9 cellular contexts compared by ENCODE assay signal in the genomic region with DNA sequence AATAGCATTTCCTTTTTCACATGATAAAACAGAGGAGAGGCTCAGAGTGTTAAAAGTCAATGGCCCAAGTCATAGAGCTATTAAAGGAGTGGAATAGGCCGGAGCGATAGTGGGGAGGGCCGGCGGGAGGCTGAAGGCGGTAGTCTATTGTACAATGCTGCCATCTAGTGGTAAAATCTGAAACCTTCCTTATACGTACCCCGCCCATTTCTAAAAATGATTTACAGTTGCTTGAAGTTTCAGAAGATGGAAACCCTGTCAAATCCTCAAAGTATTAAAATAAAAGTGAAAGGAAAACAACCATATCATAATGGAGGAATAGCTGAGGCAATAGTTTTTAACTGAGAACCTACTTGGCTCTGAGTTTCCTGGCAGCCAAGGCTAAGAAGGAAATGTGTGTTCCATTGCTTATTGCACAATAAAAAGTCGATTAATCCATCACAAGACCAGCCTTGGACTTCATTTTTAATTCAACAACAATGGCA.
A peak's percentile ranks its signal among the peaks of the same experiment; 100 is the strongest.
DNase-seq lines count a peak whose midpoint lies in the region; ATAC-seq and TF ChIP-seq lines count a peak whose summit lies in the region.
"Had no signal": no experiment of that assay in that cellular context is flagged by ENCODE, and none has a peak within 500 bp of the region (broad histone marks: within the 10 kb centered on the region; RNA-seq: fewer than 3 reads in every experiment).

No MANE protein-coding gene starts in this region.

- intact Hi-C loops in colonic mucosa (cut with DNase I) (loop anchor here (2.0 to 5.0 kb wide), 2 partner anchors 110 to 163 kb away; no protein-coding TSS in a partner anchor), lower lobe of right lung (cut with DNase I) (loop anchor here (5.0 to 10.0 kb wide), 2 partner anchors 163 to 270 kb away; no protein-coding TSS in a partner anchor)

- H3K36me3 ChIP-seq in colonic mucosa: no peaks in the 10 kb centered on the region
- H3K36me3 ChIP-seq in lower lobe of right lung: no peaks in the 10 kb centered on the region
- H3K36me3 ChIP-seq in tibial nerve: no peaks in the 10 kb centered on the region

- TF ChIP-seq POLR2A in GM18505 (IDR thresholded peaks at IDR 0.05; ENCODE audit: borderline replicate concordance, extremely low read depth, insufficient read depth, insufficient read length): no peak
- no peak for TF ChIP-seq POLR2A in tibial nerve (IDR thresholded peaks at IDR 0.05)

- H3K4me1 ChIP-seq in colonic mucosa: peaks cover 5% of the 10 kb centered on the region
- H3K4me1 ChIP-seq in lower lobe of right lung: peaks cover 13% of the 10 kb centered on the region
- peaks cover 0 to 16% (median 3%) of the 10 kb centered on the region in 4 donors for H3K4me1 ChIP-seq in tibial nerve

- no peak overlapping the region for H3K4me3 ChIP-seq in colonic mucosa
- no peak overlapping the region for H3K4me3 ChIP-seq in lower lobe of right lung
- no peak overlapping the region for H3K4me3 ChIP-seq in tibial nerve
- H3K4me3 ChIP-seq: skin epidermis had no signal

- H3K27me3 ChIP-seq in colonic mucosa: peaks cover 6% of the 10 kb centered on the region
- H3K27me3 ChIP-seq in lower lobe of right lung (ENCODE audit: low read depth): peaks cover 23% of the 10 kb centered on the region
- peaks cover 0 to 16% of the 10 kb centered on the region in 2 donors for H3K27me3 ChIP-seq in tibial nerve

- DNase-seq in NAMALWA (ENCODE audit: low spot score): peak; percentile 69
- peak; percentile 64 for DNase-seq in SW480 (ENCODE audit: low spot score)
- peak; percentile 45 for DNase-seq in colonic mucosa
- peak; percentile 60 for DNase-seq in lower lobe of right lung
- peak in 1 of 2 donors; percentile 50 for DNase-seq in tibial nerve (ENCODE audit: low spot score in 2 of 2)

- peak; percentile 52 for ATAC-seq in GM18505 (IDR thresholded peaks at IDR 0.05; ENCODE audit: unreplicated experiment)
- peak; percentile 68 for ATAC-seq in HG02759 (IDR thresholded peaks at IDR 0.05; ENCODE audit: unreplicated experiment)
- peak; percentile 87 to 88 for ATAC-seq in lower lobe of right lung

- TF ChIP-seq EP300 in tibial nerve (IDR thresholded peaks at IDR 0.05): no peak

- TF ChIP-seq CTCF in C4-2B (conservative IDR thresholded peaks at IDR 0.05) (peak; percentile 72), colonic mucosa (IDR thresholded peaks at IDR 0.05) (peak; percentile 65), lower lobe of right lung (IDR thresholded peaks at IDR 0.05) (peak; percentile 83), tibial nerve (IDR thresholded peaks at IDR 0.05) (peak; percentile 75 to 90 (median 82))

- no peaks in the 10 kb centered on the region for H3K9me3 ChIP-seq in colonic mucosa
- no peaks in the 10 kb centered on the region for H3K9me3 ChIP-seq in lower lobe of right lung
- no peaks in the 10 kb centered on the region for H3K9me3 ChIP-seq in tibial nerve

- H3K27ac ChIP-seq in C4-2B (no peak overlapping the region), colonic mucosa (no peak overlapping the region), lower lobe of right lung (no peak overlapping the region), tibial nerve (no peak overlapping the region)
- H3K27ac ChIP-seq: skin epidermis had no signal

- WGBS in tibial nerve, 2 donors: 12% methylated on average over 8 of the region's 8 CpGs

- H3K9ac ChIP-seq in colonic mucosa (ENCODE audit: low read depth in 2 of 2, low read length in 2 of 2): no peak overlapping the region
